In genomic region chr16:1826691-1827573, GRCh38 we compare ENCODE assay signal across 8 cellular contexts. TPM values are rescaled to one million over a fixed set of nuclear protein-coding genes. Genes with fewer than 3 reads are reported as not detected.
DNase-seq lines count a peak whose midpoint lies in the region; ATAC-seq and TF ChIP-seq lines count a peak whose summit lies in the region.

Gene FAHD1, plus strand, starts transcription at chr16:1827206. Its CDS starts 33 bp downstream, at chr16:1827239.
Gene HAGH, minus strand, starts transcription at chr16:1826825. Its CDS starts 38 bp downstream, at chr16:1826787.

- H3K4me3 ChIP-seq in kidney epithelial cell (ENCODE audit: low read depth, low read length), result peak within 1 kb of the TSS; percentile 94

- no peaks in the 10 kb centered on the region for H3K36me3 ChIP-seq in kidney epithelial cell (ENCODE audit: control insufficient read depth, insufficient read depth, low read length)

- peak; percentile 84 for ATAC-seq in HG03439 (IDR thresholded peaks at IDR 0.05; ENCODE audit: unreplicated experiment)

- DNase-seq in Ammon's horn (ENCODE audit: low spot score), result peak; percentile 95
- DNase-seq in GM19238 (ENCODE audit: insufficient read length, low spot score), result peak; percentile 99
- peak; percentile 51 for DNase-seq in NCI-H510A (lab: John Stamatoyannopoulos, UW)
- peak; percentile 86 for DNase-seq in activated CD4-positive, alpha-beta T cell treated with anti-CD3 and anti-CD28 coated beads for 1 hour
- peak; percentile 10 to 66 for DNase-seq in cerebellar nuclear complex (lab: John Stamatoyannopoulos, UW)
- peak; percentile 67 for DNase-seq in kidney epithelial cell (ENCODE audit: low read depth)
- peak; percentile 92 for DNase-seq in stimulated activated CD4-positive, alpha-beta T cell treated with anti-CD3 and anti-CD28 coated beads, Interleukin-15, amount 100 ng/mL, for 24 hours

- H3K27me3 ChIP-seq in kidney epithelial cell (ENCODE audit: control insufficient read depth, insufficient read depth, low read length), result no peaks in the 10 kb centered on the region

- TF ChIP-seq CTCF in kidney epithelial cell (IDR thresholded peaks at IDR 0.05; ENCODE audit: insufficient read depth, low read length, poor library complexity, severe bottlenecking), result no peak

RNA-seq across cellular contexts. Expression of gene FAHD1, which starts in this region (rescaled TPM):
- total RNA-seq in kidney epithelial cell, result 59.7 and 77.3 TPM in 2 replicates

RNA-seq across cellular contexts. Expression of gene HAGH, which starts in this region (rescaled TPM):
- total RNA-seq in kidney epithelial cell, result 62.8 and 98.4 TPM in 2 replicates

Comparison
In these comparisons a context has a peak if more than half of its experiments do, and no peak if none do; other contexts are left out.
1. Peak in every context shown above with its lines: DNase-seq, ATAC-seq and H3K4me3 ChIP-seq.
2. DNase-seq: peak in every context shown above with its lines; median percentile 99 in GM19238; 95 in Ammon's horn; 92 in stimulated activated CD4-positive, alpha-beta T cell treated with anti-CD3 and anti-CD28 coated beads, Interleukin-15, amount 100 ng/mL, for 24 hours; 86 in activated CD4-positive, alpha-beta T cell treated with anti-CD3 and anti-CD28 coated beads for 1 hour; 67 in kidney epithelial cell; 51 in NCI-H510A; 38 in cerebellar nuclear complex.